ENCODE assay signal across 1 cellular context in the genomic region with DNA sequence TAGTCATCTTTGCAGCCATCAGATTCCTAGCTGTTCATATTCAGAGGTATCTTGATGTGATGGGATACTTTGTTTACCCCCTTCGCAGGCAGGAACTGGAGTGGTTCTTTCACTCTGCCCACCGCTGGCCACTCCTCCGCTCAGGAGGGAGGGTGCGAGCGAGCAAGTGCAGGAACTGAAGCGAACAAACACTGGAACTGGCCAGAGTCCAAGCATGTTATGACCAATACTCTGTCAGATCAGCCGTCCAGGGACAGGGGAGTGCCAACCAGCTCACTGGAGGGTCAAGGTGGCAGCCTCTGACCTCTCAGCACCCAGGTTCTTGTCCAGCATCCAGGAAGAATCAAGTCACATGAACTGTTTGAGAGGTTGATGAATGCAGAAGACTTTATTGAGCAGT.
TF ChIP-seq lines count a peak whose summit lies in the region.

No MANE protein-coding gene starts in this region.

TF ChIP-seq in HepG2, 621 proteins besides CTCF, POLR2A, EP300 and RAD21 (continued from another document and continues in another):
- TF ChIP-seq, protein P1, sequence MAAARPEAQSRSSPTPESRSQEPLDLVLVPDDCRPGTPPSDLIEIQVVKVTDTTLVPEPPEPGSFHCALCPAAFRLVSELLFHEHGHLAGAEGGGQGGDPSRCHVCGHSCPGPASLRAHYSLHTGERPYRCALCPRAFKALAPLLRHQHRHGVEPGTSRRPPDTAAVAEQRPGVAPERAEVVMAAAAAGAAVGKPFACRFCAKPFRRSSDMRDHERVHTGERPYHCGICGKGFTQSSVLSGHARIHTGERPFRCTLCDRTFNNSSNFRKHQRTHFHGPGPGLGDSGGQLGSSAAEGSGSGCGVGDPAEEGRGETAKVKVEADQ (CRISPR knock-in tag; IDR thresholded peaks at IDR 0.05; ENCODE audit: borderline replicate concordance) = no peak
- TF ChIP-seq, protein P2, sequence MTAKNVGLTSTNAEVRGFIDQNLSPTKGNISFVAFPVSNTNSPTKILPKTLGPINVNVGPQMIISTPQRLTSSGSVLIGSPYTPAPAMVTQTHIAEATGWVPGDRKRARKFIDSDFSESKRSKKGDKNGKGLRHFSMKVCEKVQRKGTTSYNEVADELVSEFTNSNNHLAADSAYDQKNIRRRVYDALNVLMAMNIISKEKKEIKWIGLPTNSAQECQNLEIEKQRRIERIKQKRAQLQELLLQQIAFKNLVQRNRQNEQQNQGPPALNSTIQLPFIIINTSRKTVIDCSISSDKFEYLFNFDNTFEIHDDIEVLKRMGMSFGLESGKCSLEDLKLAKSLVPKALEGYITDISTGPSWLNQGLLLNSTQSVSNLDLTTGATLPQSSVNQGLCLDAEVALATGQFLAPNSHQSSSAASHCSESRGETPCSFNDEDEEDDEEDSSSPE (CRISPR knock-in tag; IDR thresholded peaks at IDR 0.05) = no peak
- TF ChIP-seq CBX2 (IDR thresholded peaks at IDR 0.05; ENCODE audit: low read depth, low read length) (no peak), CBX2 (CRISPR knock-in tag; IDR thresholded peaks at IDR 0.05; ENCODE audit: low read depth) (no peak), DDIT3 (CRISPR knock-in tag; IDR thresholded peaks at IDR 0.05) (no peak), ZNF253 (CRISPR knock-in tag; IDR thresholded peaks at IDR 0.05; ENCODE audit: borderline replicate concordance) (no peak), ZNF44 (CRISPR knock-in tag; IDR thresholded peaks at IDR 0.05) (no peak), ZNF614 (CRISPR knock-in tag; IDR thresholded peaks at IDR 0.05; ENCODE audit: borderline replicate concordance) (no peak), SRF (IDR thresholded peaks at IDR 0.05; ENCODE audit: low read depth, low read length) (no peak), MAX (IDR thresholded peaks at IDR 0.05) (no peak), ARNT (IDR thresholded peaks at IDR 0.05) (no peak), ADNP (CRISPR knock-in tag; IDR thresholded peaks at IDR 0.05) (no peak), NFE2 (CRISPR knock-in tag; IDR thresholded peaks at IDR 0.05) (no peak), SNAPC2 (CRISPR knock-in tag; IDR thresholded peaks at IDR 0.05) (no peak), ZFP41 (CRISPR knock-in tag; IDR thresholded peaks at IDR 0.05; ENCODE audit: borderline replicate concordance) (no peak), ELF4 (CRISPR knock-in tag; IDR thresholded peaks at IDR 0.05; ENCODE audit: borderline replicate concordance) (no peak), ZFP82 (CRISPR knock-in tag; IDR thresholded peaks at IDR 0.05; ENCODE audit: borderline replicate concordance) (no peak), RFX1 (IDR thresholded peaks at IDR 0.05) (no peak), ZNF160 (CRISPR knock-in tag; IDR thresholded peaks at IDR 0.05) (no peak), SMARCC2 (IDR thresholded peaks at IDR 0.05) (no peak), NR1H2 (CRISPR knock-in tag; IDR thresholded peaks at IDR 0.05; ENCODE audit: borderline replicate concordance, low read depth) (no peak), MYPOP (CRISPR knock-in tag; IDR thresholded peaks at IDR 0.05) (peak; percentile 40; the same call in 1 of the 2 replicates), ZFP91 (CRISPR knock-in tag; IDR thresholded peaks at IDR 0.05; ENCODE audit: borderline replicate concordance) (peak; percentile 35; the same call in 1 of the 2 replicates), ZNF766 (CRISPR knock-in tag; IDR thresholded peaks at IDR 0.05; ENCODE audit: borderline replicate concordance) (no peak), STAT5B (CRISPR knock-in tag; IDR thresholded peaks at IDR 0.05) (no peak), MAF1 (CRISPR knock-in tag; IDR thresholded peaks at IDR 0.05; ENCODE audit: borderline replicate concordance) (no peak), ZNF775 (CRISPR knock-in tag; IDR thresholded peaks at IDR 0.05; ENCODE audit: borderline replicate concordance) (no peak), PCBP2 (optimal IDR thresholded peaks at IDR 0.05; ENCODE audit: low read depth, low read length, poor library complexity, severe bottlenecking) (no peak), SKIL (CRISPR knock-in tag; IDR thresholded peaks at IDR 0.05; ENCODE audit: borderline replicate concordance) (no peak), ZNF605 (CRISPR knock-in tag; IDR thresholded peaks at IDR 0.05) (no peak), ZNF101 (CRISPR knock-in tag; IDR thresholded peaks at IDR 0.05; ENCODE audit: borderline replicate concordance, low read depth) (no peak), ZNF350 (CRISPR knock-in tag; IDR thresholded peaks at IDR 0.05; ENCODE audit: borderline replicate concordance, low read depth) (peak; percentile 34; the same call in 1 of the 2 replicates), DZIP1 (CRISPR knock-in tag; IDR thresholded peaks at IDR 0.05) (no peak), MIER2 (CRISPR knock-in tag; IDR thresholded peaks at IDR 0.05) (no peak), HNRNPH1 (optimal IDR thresholded peaks at IDR 0.05; ENCODE audit: low read depth, low read length) (no peak), ZNF138 (CRISPR knock-in tag; IDR thresholded peaks at IDR 0.05; ENCODE audit: low read depth) (no peak), CBX5 (CRISPR knock-in tag; IDR thresholded peaks at IDR 0.05; ENCODE audit: borderline replicate concordance) (peak; percentile 58; the same call in 1 of the 2 replicates), ZNF20 (CRISPR knock-in tag; IDR thresholded peaks at IDR 0.05) (no peak), ZNF207 (IDR thresholded peaks at IDR 0.05; ENCODE audit: borderline replicate concordance) (no peak), ARID4A (CRISPR knock-in tag; IDR thresholded peaks at IDR 0.05; ENCODE audit: borderline replicate concordance) (peak; percentile 60; the same call in 1 of the 2 replicates), GABPB1 (CRISPR knock-in tag; IDR thresholded peaks at IDR 0.05) (no peak)
- TF ChIP-seq, protein P3, sequence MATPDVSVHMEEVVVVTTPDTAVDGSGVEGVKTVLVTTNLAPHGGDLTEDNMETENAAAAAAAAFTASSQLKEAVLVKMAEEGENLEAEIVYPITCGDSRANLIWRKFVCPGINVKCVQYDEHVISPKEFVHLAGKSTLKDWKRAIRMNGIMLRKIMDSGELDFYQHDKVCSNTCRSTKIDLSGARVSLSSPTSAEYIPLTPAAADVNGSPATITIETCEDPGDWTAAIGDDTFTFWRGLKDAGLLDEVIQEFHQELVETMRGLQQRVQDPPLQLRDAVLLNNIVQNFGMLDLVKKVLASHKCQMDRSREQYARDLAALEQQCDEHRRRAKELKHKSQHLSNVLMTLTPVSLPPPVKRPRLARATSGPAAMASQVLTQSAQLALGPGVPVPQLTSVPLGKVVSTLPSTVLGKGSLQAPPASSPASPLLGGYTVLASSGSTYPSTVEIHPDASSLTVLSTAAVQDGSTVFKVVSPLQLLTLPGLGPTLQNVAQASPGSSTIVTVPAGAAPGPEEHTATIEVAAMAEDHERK (CRISPR knock-in tag; IDR thresholded peaks at IDR 0.05; ENCODE audit: low read depth) = no peak
- TF ChIP-seq, protein P4, sequence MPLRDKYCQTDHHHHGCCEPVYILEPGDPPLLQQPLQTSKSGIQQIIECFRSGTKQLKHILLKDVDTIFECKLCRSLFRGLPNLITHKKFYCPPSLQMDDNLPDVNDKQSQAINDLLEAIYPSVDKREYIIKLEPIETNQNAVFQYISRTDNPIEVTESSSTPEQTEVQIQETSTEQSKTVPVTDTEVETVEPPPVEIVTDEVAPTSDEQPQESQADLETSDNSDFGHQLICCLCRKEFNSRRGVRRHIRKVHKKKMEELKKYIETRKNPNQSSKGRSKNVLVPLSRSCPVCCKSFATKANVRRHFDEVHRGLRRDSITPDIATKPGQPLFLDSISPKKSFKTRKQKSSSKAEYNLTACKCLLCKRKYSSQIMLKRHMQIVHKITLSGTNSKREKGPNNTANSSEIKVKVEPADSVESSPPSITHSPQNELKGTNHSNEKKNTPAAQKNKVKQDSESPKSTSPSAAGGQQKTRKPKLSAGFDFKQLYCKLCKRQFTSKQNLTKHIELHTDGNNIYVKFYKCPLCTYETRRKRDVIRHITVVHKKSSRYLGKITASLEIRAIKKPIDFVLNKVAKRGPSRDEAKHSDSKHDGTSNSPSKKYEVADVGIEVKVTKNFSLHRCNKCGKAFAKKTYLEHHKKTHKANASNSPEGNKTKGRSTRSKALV (CRISPR knock-in tag; IDR thresholded peaks at IDR 0.05) = no peak
